1 cellular context compared by ENCODE assay signal in the genomic region with DNA sequence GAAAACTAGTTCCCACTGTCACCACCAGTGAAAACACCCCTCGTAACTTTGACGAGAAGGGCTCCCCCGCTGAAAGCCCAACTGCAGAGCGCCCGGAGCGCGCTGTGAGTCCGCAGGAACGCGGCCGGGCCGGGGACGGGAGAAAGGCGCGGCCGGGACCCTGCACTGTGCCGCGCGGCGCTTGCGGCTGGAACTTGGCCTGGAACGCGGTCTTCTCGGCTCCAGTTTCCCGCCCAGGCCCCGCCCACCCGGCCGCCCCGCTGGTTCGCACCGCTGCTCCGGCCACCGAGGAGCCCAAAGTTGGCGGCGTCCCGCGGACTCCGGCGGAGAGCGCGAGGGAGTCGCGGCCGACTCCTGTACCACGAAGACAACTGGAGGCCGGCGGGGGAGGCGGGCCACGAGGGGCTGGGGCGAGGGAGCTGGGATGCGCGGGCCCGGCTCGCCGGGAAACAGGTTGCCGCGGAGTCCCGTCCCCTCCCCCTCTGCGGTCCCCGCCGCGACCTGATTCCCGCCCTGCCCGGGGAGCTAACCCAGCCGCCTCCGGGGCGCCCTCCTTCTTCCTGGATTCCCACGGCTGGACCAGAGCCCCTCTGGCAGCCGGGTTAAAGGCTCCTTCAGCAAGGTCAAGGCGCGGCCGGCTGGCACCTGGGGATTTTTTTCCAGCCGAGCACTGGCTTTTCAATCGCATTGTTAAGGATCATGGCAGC.
TF ChIP-seq lines count a peak whose summit lies in the region.

No MANE protein-coding gene starts in this region.

TF ChIP-seq in SK-N-SH, 30 proteins besides CTCF, POLR2A, EP300 and RAD21 (continued from another document):
- TF ChIP-seq, protein P1, sequence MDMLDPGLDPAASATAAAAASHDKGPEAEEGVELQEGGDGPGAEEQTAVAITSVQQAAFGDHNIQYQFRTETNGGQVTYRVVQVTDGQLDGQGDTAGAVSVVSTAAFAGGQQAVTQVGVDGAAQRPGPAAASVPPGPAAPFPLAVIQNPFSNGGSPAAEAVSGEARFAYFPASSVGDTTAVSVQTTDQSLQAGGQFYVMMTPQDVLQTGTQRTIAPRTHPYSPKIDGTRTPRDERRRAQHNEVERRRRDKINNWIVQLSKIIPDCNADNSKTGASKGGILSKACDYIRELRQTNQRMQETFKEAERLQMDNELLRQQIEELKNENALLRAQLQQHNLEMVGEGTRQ (IDR thresholded peaks at IDR 0.05; ENCODE audit: borderline replicate concordance, low read depth, low read length) = no peak
- TF ChIP-seq RXRA (IDR thresholded peaks at IDR 0.05; ENCODE audit: borderline replicate concordance, low read depth) = 0 out of 2 replicates have a peak, but pooled peaks have one; percentile 25
- no peak for TF ChIP-seq POLR2AphosphoS5 (IDR thresholded peaks at IDR 0.05; ENCODE audit: low read depth, low read length)
- TF ChIP-seq RFX5 (IDR thresholded peaks at IDR 0.05; ENCODE audit: low read length) = no peak
- TF ChIP-seq, protein P2, sequence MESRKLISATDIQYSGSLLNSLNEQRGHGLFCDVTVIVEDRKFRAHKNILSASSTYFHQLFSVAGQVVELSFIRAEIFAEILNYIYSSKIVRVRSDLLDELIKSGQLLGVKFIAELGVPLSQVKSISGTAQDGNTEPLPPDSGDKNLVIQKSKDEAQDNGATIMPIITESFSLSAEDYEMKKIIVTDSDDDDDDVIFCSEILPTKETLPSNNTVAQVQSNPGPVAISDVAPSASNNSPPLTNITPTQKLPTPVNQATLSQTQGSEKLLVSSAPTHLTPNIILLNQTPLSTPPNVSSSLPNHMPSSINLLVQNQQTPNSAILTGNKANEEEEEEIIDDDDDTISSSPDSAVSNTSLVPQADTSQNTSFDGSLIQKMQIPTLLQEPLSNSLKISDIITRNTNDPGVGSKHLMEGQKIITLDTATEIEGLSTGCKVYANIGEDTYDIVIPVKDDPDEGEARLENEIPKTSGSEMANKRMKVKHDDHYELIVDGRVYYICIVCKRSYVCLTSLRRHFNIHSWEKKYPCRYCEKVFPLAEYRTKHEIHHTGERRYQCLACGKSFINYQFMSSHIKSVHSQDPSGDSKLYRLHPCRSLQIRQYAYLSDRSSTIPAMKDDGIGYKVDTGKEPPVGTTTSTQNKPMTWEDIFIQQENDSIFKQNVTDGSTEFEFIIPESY (IDR thresholded peaks at IDR 0.05; ENCODE audit: borderline replicate concordance, low read depth) = no peak
- TF ChIP-seq TCF12 (IDR thresholded peaks at IDR 0.05) = no peak
- no peak for TF ChIP-seq FOSL2 (IDR thresholded peaks at IDR 0.05; ENCODE audit: borderline replicate concordance, low read depth)
- TF ChIP-seq, protein P3, sequence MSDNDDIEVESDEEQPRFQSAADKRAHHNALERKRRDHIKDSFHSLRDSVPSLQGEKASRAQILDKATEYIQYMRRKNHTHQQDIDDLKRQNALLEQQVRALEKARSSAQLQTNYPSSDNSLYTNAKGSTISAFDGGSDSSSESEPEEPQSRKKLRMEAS (IDR thresholded peaks at IDR 0.05; ENCODE audit: low read depth) = no peak; the same call in 1 of the 2 replicates
- no peak for TF ChIP-seq NRF1 (IDR thresholded peaks at IDR 0.05; ENCODE audit: low read depth, low read length)
- TF ChIP-seq CHD2 (IDR thresholded peaks at IDR 0.05; ENCODE audit: low read length, partially characterized antibody) = peak; percentile 15
- TF ChIP-seq SIN3A (IDR thresholded peaks at IDR 0.05; ENCODE audit: borderline replicate concordance, low read depth, low read length) = peak; percentile 24; the same call in 1 of the 2 replicates
